Comparison of ENCODE assay signal across 1 cellular context in genomic region chr19:38734176-38734425, GRCh38.
TF ChIP-seq lines count a peak whose summit lies in the region.

No MANE protein-coding gene starts in this region.

TF ChIP-seq in IMR-90, 13 proteins besides CTCF, POLR2A, EP300 and RAD21:
- TF ChIP-seq SMC3 (IDR thresholded peaks at IDR 0.05; ENCODE audit: low read depth, low read length) (no peak), BHLHE40 (IDR thresholded peaks at IDR 0.05; ENCODE audit: low read depth, low read length) (no peak), ELK1 (IDR thresholded peaks at IDR 0.05; ENCODE audit: borderline replicate concordance, low read depth, low read length) (no peak), FOS (IDR thresholded peaks at IDR 0.05; ENCODE audit: low read depth, low read length) (no peak), CHD1 (IDR thresholded peaks at IDR 0.05; ENCODE audit: low read depth, low read length) (no peak), MAFK (IDR thresholded peaks at IDR 0.05; ENCODE audit: low read depth, low read length) (no peak), MXI1 (IDR thresholded peaks at IDR 0.05; ENCODE audit: borderline replicate concordance, low read depth, low read length) (no peak), CEBPB (IDR thresholded peaks at IDR 0.05; ENCODE audit: low read depth, low read length) (no peak), NFE2L2 (IDR thresholded peaks at IDR 0.05; ENCODE audit: low read depth, low read length) (no peak), USF2 (IDR thresholded peaks at IDR 0.05; ENCODE audit: low read depth, low read length) (no peak), RCOR1 (IDR thresholded peaks at IDR 0.05; ENCODE audit: insufficient replicate concordance, low read length) (no peak), MAZ (IDR thresholded peaks at IDR 0.05; ENCODE audit: borderline replicate concordance, low read depth, low read length) (no peak), RFX5 (IDR thresholded peaks at IDR 0.05; ENCODE audit: low read depth, low read length) (no peak)
